16 cellular contexts compared by ENCODE assay signal in the genomic region with DNA sequence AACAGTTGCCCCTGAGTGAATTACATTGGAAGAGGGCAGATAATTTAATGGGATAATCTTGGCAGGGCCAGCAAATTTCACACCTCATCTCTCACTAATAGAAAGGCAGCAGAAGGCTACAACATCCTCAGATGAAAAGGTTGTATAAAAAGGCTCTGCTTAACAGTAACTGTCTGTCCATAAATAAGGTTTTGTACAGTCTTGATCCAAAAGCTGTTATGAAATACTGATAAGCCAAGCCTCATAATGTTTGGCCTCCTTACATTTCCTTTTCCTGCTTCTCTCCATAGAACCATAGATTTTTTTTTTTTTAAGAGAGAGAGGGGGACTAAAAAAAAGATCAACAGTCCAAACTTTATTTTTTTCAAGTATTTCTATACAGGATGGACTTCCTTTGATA. TPM values are rescaled to one million over a fixed set of nuclear protein-coding genes. Genes with fewer than 3 reads are reported as not detected.
DNase-seq lines count a peak whose midpoint lies in the region; TF ChIP-seq lines count a peak whose summit lies in the region.
"Had no signal": no experiment of that assay in that cellular context is flagged by ENCODE, and none has a peak within 500 bp of the region (broad histone marks: within the 10 kb centered on the region; RNA-seq: fewer than 3 reads in every experiment).

No MANE protein-coding gene starts in this region.

- peak overlapping the region; percentile 64 for H3K4me3 Mint-ChIP-seq in chondrocyte (ENCODE audit: unreplicated experiment)
- no peak overlapping the region for H3K4me3 Mint-ChIP-seq in mesothelial cell of epicardium

- H3K27ac ChIP-seq in HUES6 (ENCODE audit: low read depth, low read length): 0 out of 2 replicates have a peak overlapping the region, but pooled peaks have one; percentile 8
- H3K27ac ChIP-seq: HL-60, testis had no signal

- no peaks in the 10 kb centered on the region for H3K27me3 ChIP-seq in HUES6 (ENCODE audit: control insufficient read depth, insufficient read depth, low read length)
- H3K27me3 ChIP-seq: testis had no signal

- H3K27me3 Mint-ChIP-seq in chondrocyte (ENCODE audit: low read depth): no peaks in the 10 kb centered on the region
- no peaks in the 10 kb centered on the region for H3K27me3 Mint-ChIP-seq in mesothelial cell of epicardium (ENCODE audit: low read depth)

- H3K4me3 ChIP-seq in HUES6 (ENCODE audit: low read depth, low read length): peak overlapping the region; percentile 7; the same call in 1 of the 2 replicates
- H3K4me3 ChIP-seq: testis had no signal

- H3K9me3 ChIP-seq in HUES6 (ENCODE audit: control insufficient read depth, insufficient read depth, low read depth, low read length): no peaks in the 10 kb centered on the region
- H3K9me3 ChIP-seq: testis had no signal

- H3K4me1 Mint-ChIP-seq in chondrocyte (ENCODE audit: low read depth): peaks cover 91% of the 10 kb centered on the region
- H3K4me1 Mint-ChIP-seq in mesothelial cell of epicardium: peaks cover 74% of the 10 kb centered on the region

- H3K27ac Mint-ChIP-seq in chondrocyte (ENCODE audit: unreplicated experiment) (peak overlapping the region; percentile 80), mesothelial cell of epicardium (peak overlapping the region; percentile 89)

- TF ChIP-seq CTCF in chondrocyte (IDR thresholded peaks at IDR 0.05) (no peak), mesothelial cell of epicardium (IDR thresholded peaks at IDR 0.05; ENCODE audit: unreplicated experiment) (no peak)

- no peaks in the 10 kb centered on the region for H3K9me3 Mint-ChIP-seq in chondrocyte (ENCODE audit: low read depth)
- H3K9me3 Mint-ChIP-seq in mesothelial cell of epicardium: no peaks in the 10 kb centered on the region

- H3K36me3 ChIP-seq in HUES6 (ENCODE audit: control insufficient read depth, insufficient read depth, low read length): no peaks in the 10 kb centered on the region

- peaks cover 86% of the 10 kb centered on the region for H3K4me1 ChIP-seq in HUES6 (ENCODE audit: control insufficient read depth, insufficient read depth, low read length)

- H3K36me3 Mint-ChIP-seq in chondrocyte (ENCODE audit: low read depth) (peaks cover 17% of the 10 kb centered on the region), mesothelial cell of epicardium (no peaks in the 10 kb centered on the region)

- DNase-seq in GM03348 (ENCODE audit: low spot score) (peak; percentile 16), chondrocyte (ENCODE audit: low spot score) (no peak), mesothelial cell of epicardium (ENCODE audit: low spot score in 2 of 2, unreplicated experiment in 2 of 2) (no peak), GOT3 (lab: John Stamatoyannopoulos, UW) (no peak), hepatic stellate cell (ENCODE audit: low spot score) (no peak)
- DNase-seq in central memory CD4-positive, alpha-beta T cell: no peak
- DNase-seq: activated CD4-positive, alpha-beta T cell treated with anti-CD3 and anti-CD28 coated beads, Interleukin-2, amount 50 U/mL, for 48 hours; activated T-cell treated with anti-CD3 and anti-CD28 coated beads for 4 hours; DMS79 treated with DMSO at 0.1 percent for 48 hours; MM.1S; NCI-H2029 treated with DMSO at 0.1 percent for 48 hours; NCI-H510A; SHP77; testis had no signal

- no peak overlapping the region for H3K9ac ChIP-seq in HUES6 (ENCODE audit: low read length)

RNA-seq across cellular contexts. Expression of gene ROR1, which starts 6.1 kb away (rescaled TPM):
- 75.2 to 131 TPM (median 123 TPM) in 3 replicates for total RNA-seq in chondrocyte
- total RNA-seq in mesothelial cell of epicardium: 76.0 to 89.9 TPM (median 81.4 TPM) in 3 replicates
